5 cellular contexts compared by ENCODE assay signal in the genomic region with DNA sequence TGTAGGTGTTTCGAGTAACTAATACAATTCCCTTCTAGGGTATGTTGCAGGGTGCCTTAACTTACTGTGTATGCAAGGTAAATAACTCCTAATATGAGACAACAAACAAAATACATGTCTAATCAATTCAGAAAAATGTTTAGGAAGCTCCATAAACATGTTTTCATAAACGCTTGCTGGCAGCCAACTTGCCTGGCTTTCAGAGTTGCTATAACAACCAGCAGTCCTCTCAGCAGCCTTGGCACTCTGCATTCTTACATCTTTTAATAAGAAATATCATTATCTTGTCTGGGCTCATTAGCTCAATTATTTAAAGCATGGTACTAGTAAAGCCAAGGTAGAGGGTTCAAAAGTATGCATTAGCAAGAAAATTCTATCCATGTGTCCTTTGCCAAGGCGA.
"Had no signal": no experiment of that assay in that cellular context is flagged by ENCODE, and none has a peak within 500 bp of the region (broad histone marks: within the 10 kb centered on the region; RNA-seq: fewer than 3 reads in every experiment).

No MANE protein-coding gene starts in this region.

- DNase-seq: IMR-90, KBM-7 had no signal

- H3K27me3 Mint-ChIP-seq: IgD-negative memory B cell had no signal

- H3K36me3 Mint-ChIP-seq: IgD-negative memory B cell had no signal

- H3K27ac Mint-ChIP-seq: IgD-negative memory B cell had no signal

- H3K4me3 Mint-ChIP-seq: IgD-negative memory B cell had no signal

- H3K4me1 Mint-ChIP-seq: IgD-negative memory B cell had no signal

- ATAC-seq: HepG2, K562 had no signal
